25 cellular contexts compared by ENCODE assay signal in the genomic region with DNA sequence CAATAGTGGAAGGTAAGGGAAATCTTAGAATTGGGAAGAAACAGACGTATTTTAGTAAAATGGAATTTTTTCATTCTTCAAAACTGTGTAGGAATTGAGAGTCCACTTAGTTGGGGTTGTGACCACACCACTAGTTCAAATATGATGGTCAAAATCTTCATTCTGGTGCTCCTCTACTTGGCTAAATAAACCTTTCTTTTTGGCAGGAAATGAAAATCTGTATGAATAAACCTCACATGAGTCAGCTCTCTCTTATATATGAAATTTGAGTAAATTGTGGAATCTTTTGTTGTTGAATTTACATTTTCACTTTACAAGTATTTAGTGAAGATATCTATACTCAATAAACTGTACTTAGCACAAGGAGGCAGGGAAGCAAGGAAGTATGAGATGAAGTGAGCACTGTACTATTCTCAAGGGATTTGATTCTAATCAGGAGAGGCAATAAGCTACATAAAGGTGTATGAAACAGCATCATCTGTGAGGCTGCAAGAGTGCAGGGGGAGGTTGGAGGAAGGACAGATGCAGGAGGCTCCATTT. TPM values are rescaled to one million over a fixed set of nuclear protein-coding genes. Genes with fewer than 3 reads are reported as not detected.
"Had no signal": no experiment of that assay in that cellular context is flagged by ENCODE, and none has a peak within 500 bp of the region (broad histone marks: within the 10 kb centered on the region; RNA-seq: fewer than 3 reads in every experiment).

No MANE protein-coding gene starts in this region.

- H3K27ac ChIP-seq: neural progenitor cell, tibial nerve had no signal

- H3K9ac ChIP-seq: neural progenitor cell had no signal

- H2AFZ ChIP-seq: neural progenitor cell had no signal

- H3K4me1 ChIP-seq: neural progenitor cell, tibial nerve had no signal

- H3K36me3 Mint-ChIP-seq: naive B cell, neural progenitor cell had no signal

- H3K4me2 ChIP-seq: neural progenitor cell had no signal

- H3K36me3 ChIP-seq: neural progenitor cell, tibial nerve had no signal

- H3K9me3 ChIP-seq: tibial nerve had no signal

- FAIRE-seq: small intestine, urothelium cell line had no signal

- H3K4me3 Mint-ChIP-seq: activated naive CD8-positive, alpha-beta T cell treated with anti-CD3 and anti-CD28 coated beads for 36 hours; naive B cell; neural progenitor cell; stimulated activated effector memory CD8-positive, alpha-beta T cell treated with anti-CD3 and anti-CD28 coated beads, Interleukin-12 subunit alpha, Interleukin-12 subunit beta, amount 100 ng/mL, for 72 hours; stimulated activated naive CD8-positive, alpha-beta T cell treated with anti-CD3 and anti-CD28 coated beads, Interleukin-15, amount 100 ng/mL, for 72 hours; WTC11 had no signal

- H3K27me3 Mint-ChIP-seq: activated naive CD8-positive, alpha-beta T cell treated with anti-CD3 and anti-CD28 coated beads for 36 hours; stimulated activated naive CD8-positive, alpha-beta T cell treated with anti-CD3 and anti-CD28 coated beads, Interleukin-15, amount 100 ng/mL, for 72 hours had no signal

- H3K4me1 Mint-ChIP-seq: naive B cell, neural progenitor cell, WTC11 had no signal

- H3K27ac Mint-ChIP-seq: activated naive CD8-positive, alpha-beta T cell treated with anti-CD3 and anti-CD28 coated beads for 36 hours; neural progenitor cell; stimulated activated effector memory CD8-positive, alpha-beta T cell treated with anti-CD3 and anti-CD28 coated beads, Interleukin-12 subunit alpha, Interleukin-12 subunit beta, amount 100 ng/mL, for 72 hours; stimulated activated naive CD8-positive, alpha-beta T cell treated with anti-CD3 and anti-CD28 coated beads, Interleukin-15, amount 100 ng/mL, for 72 hours; WTC11 had no signal

- H3K9me3 Mint-ChIP-seq: neural progenitor cell had no signal

- H3K4me3 ChIP-seq: lung, neural progenitor cell, tibial nerve had no signal

- ATAC-seq: left lobe of liver; sciatic nerve; SK-N-SH treated with all-trans-retinoic acid at 6 μM for 48 hours; stimulated activated effector memory CD8-positive, alpha-beta T cell treated with anti-CD3 and anti-CD28 coated beads, Interleukin-12 subunit alpha, Interleukin-12 subunit beta, amount 100 ng/mL, for 72 hours; stimulated activated naive CD8-positive, alpha-beta T cell treated with anti-CD3 and anti-CD28 coated beads, Interleukin-15, amount 100 ng/mL, for 72 hours; WTC11 had no signal

- DNase-seq: activated CD8-positive, alpha-beta memory T cell treated with anti-CD3 and anti-CD28 coated beads for 24 hours; activated CD8-positive, alpha-beta memory T cell treated with anti-CD3 and anti-CD28 coated beads, Interleukin-2, amount 50 U/mL, for 4 hours; activated naive CD8-positive, alpha-beta T cell treated with anti-CD3 and anti-CD28 coated beads for 36 hours; amniotic stem cell; dermis blood vessel endothelial cell; effector CD8-positive, alpha-beta T cell; erythroblast; foreskin melanocyte; naive B cell; small intestine; stimulated activated CD4-positive, alpha-beta T cell treated with anti-CD3 and anti-CD28 coated beads, Interleukin-2, amount 100 ng/mL, for 24 hours; stimulated activated naive CD8-positive, alpha-beta T cell treated with anti-CD3 and anti-CD28 coated beads, Interleukin-15, amount 100 ng/mL, for 72 hours; T-helper 9 cell had no signal

- H3K27me3 ChIP-seq: neural progenitor cell, tibial nerve had no signal

RNA-seq across cellular contexts. Expression of a gene that starts 20.5 kb away (rescaled TPM):
- total RNA-seq: WTC11 had no signal

RNA-seq across cellular contexts. Expression of a gene that starts 46.8 kb away (rescaled TPM):
- total RNA-seq: chondrocyte, dermis blood vessel endothelial cell, kidney epithelial cell, renal cortical epithelial cell, WTC11 had no signal
